Comparison of ENCODE assay signal across 21 cellular contexts in genomic region chr7:22470981-22471380, GRCh38. TPM values are rescaled to one million over a fixed set of nuclear protein-coding genes. Genes with fewer than 3 reads are reported as not detected.
"Had no signal": no experiment of that assay in that cellular context is flagged by ENCODE, and none has a peak within 500 bp of the region (broad histone marks: within the 10 kb centered on the region; RNA-seq: fewer than 3 reads in every experiment).

No MANE protein-coding gene starts in this region.

- H3K4me3 Mint-ChIP-seq: naive thymus-derived CD4-positive, alpha-beta T cell; stimulated activated memory B cell treated with anti-CD40 and anti-IgM and Interleukin-4, amounts not matched to agents 10 μg/mL and 1 μg/mL and 100 μg/mL, for 72 hours; stimulated activated naive CD8-positive, alpha-beta T cell treated with anti-CD3 and anti-CD28 coated beads, Interleukin-15, Interleukin-2, amounts not matched to agents 100 ng/mL and 50 ng/mL, for 24 hours had no signal

- H3K36me3 Mint-ChIP-seq: naive thymus-derived CD4-positive, alpha-beta T cell; stimulated activated memory B cell treated with anti-CD40 and anti-IgM and Interleukin-4, amounts not matched to agents 10 μg/mL and 1 μg/mL and 100 μg/mL, for 72 hours had no signal

- H3K27me3 Mint-ChIP-seq: progenitor cell of endocrine pancreas; stimulated activated memory B cell treated with anti-CD40 and anti-IgM and Interleukin-4, amounts not matched to agents 10 μg/mL and 1 μg/mL and 100 μg/mL, for 72 hours; stimulated activated naive CD8-positive, alpha-beta T cell treated with anti-CD3 and anti-CD28 coated beads, Interleukin-15, Interleukin-2, amounts not matched to agents 100 ng/mL and 50 ng/mL, for 24 hours had no signal

- H3K27ac Mint-ChIP-seq: naive thymus-derived CD4-positive, alpha-beta T cell; progenitor cell of endocrine pancreas; stimulated activated memory B cell treated with anti-CD40 and anti-IgM and Interleukin-4, amounts not matched to agents 10 μg/mL and 1 μg/mL and 100 μg/mL, for 72 hours; stimulated activated naive CD8-positive, alpha-beta T cell treated with anti-CD3 and anti-CD28 coated beads, Interleukin-15, Interleukin-2, amounts not matched to agents 100 ng/mL and 50 ng/mL, for 24 hours had no signal

- H3K9me3 Mint-ChIP-seq: stimulated activated memory B cell treated with anti-CD40 and anti-IgM and Interleukin-4, amounts not matched to agents 10 μg/mL and 1 μg/mL and 100 μg/mL, for 72 hours; stimulated activated naive CD8-positive, alpha-beta T cell treated with anti-CD3 and anti-CD28 coated beads, Interleukin-15, Interleukin-2, amounts not matched to agents 100 ng/mL and 50 ng/mL, for 24 hours had no signal

- FAIRE-seq: islet of Langerhans, pancreas had no signal

- H3K4me1 ChIP-seq: gastrocnemius medialis, heart right ventricle, pancreas, right lobe of liver, spleen, tibial nerve had no signal

- H3K9me3 ChIP-seq: gastrocnemius medialis, pancreas, right lobe of liver, spleen, tibial nerve had no signal

- H3K36me3 ChIP-seq: gastrocnemius medialis, heart right ventricle, pancreas, right lobe of liver had no signal

- DNase-seq: cortex of kidney; dorsolateral prefrontal cortex; effector CD8-positive, alpha-beta T cell; gastrocnemius medialis; heart right ventricle; kidney glomerular epithelial cell; naive thymus-derived CD4-positive, alpha-beta T cell; nucleus accumbens; pancreas; retina; right lobe of liver; spleen; stimulated activated CD4-positive, alpha-beta T cell treated with anti-CD3 and anti-CD28 coated beads, Interleukin-15, amount 100 ng/mL, for 24 hours; stimulated activated CD4-positive, alpha-beta T cell treated with anti-CD3 and anti-CD28 coated beads, Interleukin-1b, Interleukin-23, amount 100 ng/mL, for 48 hours; stimulated activated CD4-positive, alpha-beta T cell treated with anti-CD3 and anti-CD28 coated beads, Interleukin-4, amount 100 ng/mL, for 24 hours had no signal

- ATAC-seq: esophagus mucosa; gastrocnemius medialis; heart right ventricle; naive thymus-derived CD4-positive, alpha-beta T cell; pancreas; right lobe of liver; stimulated activated memory B cell treated with anti-CD40 and anti-IgM and Interleukin-4, amounts not matched to agents 10 μg/mL and 1 μg/mL and 100 μg/mL, for 72 hours had no signal

- H3K27me3 ChIP-seq: dorsolateral prefrontal cortex, gastrocnemius medialis, heart right ventricle, pancreas, right lobe of liver, spleen, tibial nerve had no signal

- H3K4me1 Mint-ChIP-seq: naive thymus-derived CD4-positive, alpha-beta T cell; stimulated activated memory B cell treated with anti-CD40 and anti-IgM and Interleukin-4, amounts not matched to agents 10 μg/mL and 1 μg/mL and 100 μg/mL, for 72 hours had no signal

- H3K27ac ChIP-seq: gastrocnemius medialis, heart right ventricle, pancreas, right lobe of liver, spleen, tibial nerve had no signal

- H3K4me3 ChIP-seq: dorsolateral prefrontal cortex, gastrocnemius medialis, heart right ventricle, pancreas, right lobe of liver, spleen, tibial nerve had no signal

RNA-seq across cellular contexts. Expression of gene STEAP1B, which starts 29.0 kb away (rescaled TPM):
- total RNA-seq: pancreas had no signal
- polyA plus RNA-seq: naive thymus-derived CD4-positive, alpha-beta T cell; pancreas had no signal
